8 cellular contexts compared by ENCODE assay signal in the genomic region with DNA sequence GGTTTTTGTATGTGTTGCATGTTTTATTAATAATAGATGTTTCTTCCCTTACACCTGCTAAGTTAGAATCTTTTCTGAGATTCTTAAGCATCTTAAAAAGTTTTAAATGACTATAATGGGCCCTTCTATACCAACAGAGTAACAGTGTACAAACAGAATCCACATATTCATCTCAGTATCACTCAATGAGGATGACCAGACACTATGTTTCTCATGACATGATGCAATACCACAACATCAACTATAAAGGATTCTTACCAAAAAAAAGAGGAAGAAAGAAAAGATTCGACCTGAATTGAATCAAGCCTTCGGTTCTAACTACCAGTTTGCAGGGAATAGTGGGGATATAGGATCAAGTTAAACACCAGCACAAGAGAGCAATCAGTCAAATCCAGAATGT. TPM values are rescaled to one million over a fixed set of nuclear protein-coding genes. Genes with fewer than 3 reads are reported as not detected.
DNase-seq lines count a peak whose midpoint lies in the region; ATAC-seq lines count a peak whose summit lies in the region.
"Had no signal": no experiment of that assay in that cellular context is flagged by ENCODE, and none has a peak within 500 bp of the region (broad histone marks: within the 10 kb centered on the region; RNA-seq: fewer than 3 reads in every experiment).

No MANE protein-coding gene starts in this region.

- peaks cover 14% of the 10 kb centered on the region for H3K4me1 Mint-ChIP-seq in activated naive CD8-positive, alpha-beta T cell treated with anti-CD3 and anti-CD28 coated beads, Interleukin-2, amount 10 ng/mL, durations not matched to agents 7 days and 5 days
- peaks cover 51% of the 10 kb centered on the region for H3K4me1 Mint-ChIP-seq in stimulated activated effector memory CD8-positive, alpha-beta T cell treated with anti-CD3 and anti-CD28 coated beads, Interleukin-12 subunit alpha, Interleukin-12 subunit beta, amount 100 ng/mL, for 72 hours

- H3K27ac Mint-ChIP-seq in activated naive CD8-positive, alpha-beta T cell treated with anti-CD3 and anti-CD28 coated beads, Interleukin-2, amount 10 ng/mL, durations not matched to agents 7 days and 5 days: peak overlapping the region; percentile 11
- H3K27ac Mint-ChIP-seq in stimulated activated effector memory CD8-positive, alpha-beta T cell treated with anti-CD3 and anti-CD28 coated beads, Interleukin-12 subunit alpha, Interleukin-12 subunit beta, amount 100 ng/mL, for 72 hours: peak overlapping the region; percentile 7

- H3K36me3 ChIP-seq in neuronal stem cell (replicated peaks in 1 of 2; ENCODE audit: control insufficient read depth in 2 of 2, insufficient read depth in 2 of 2, low read length in 2 of 2) (peaks cover 0 to 16% of the 10 kb centered on the region in 2 donors), HAP-1 (replicated peaks) (peaks cover 6% of the 10 kb centered on the region; the same call in 1 of the 2 replicates)

- no peaks in the 10 kb centered on the region for H3K9me3 Mint-ChIP-seq in activated naive CD8-positive, alpha-beta T cell treated with anti-CD3 and anti-CD28 coated beads, Interleukin-2, amount 10 ng/mL, durations not matched to agents 7 days and 5 days
- H3K9me3 Mint-ChIP-seq in stimulated activated effector memory CD8-positive, alpha-beta T cell treated with anti-CD3 and anti-CD28 coated beads, Interleukin-12 subunit alpha, Interleukin-12 subunit beta, amount 100 ng/mL, for 72 hours: no peaks in the 10 kb centered on the region

- no peak overlapping the region for H3K4ac ChIP-seq in neuronal stem cell (ENCODE audit: low read length)

- no peak overlapping the region for H3K4me3 Mint-ChIP-seq in activated naive CD8-positive, alpha-beta T cell treated with anti-CD3 and anti-CD28 coated beads, Interleukin-2, amount 10 ng/mL, durations not matched to agents 7 days and 5 days
- no peak overlapping the region for H3K4me3 Mint-ChIP-seq in stimulated activated effector memory CD8-positive, alpha-beta T cell treated with anti-CD3 and anti-CD28 coated beads, Interleukin-12 subunit alpha, Interleukin-12 subunit beta, amount 100 ng/mL, for 72 hours

- no peak overlapping the region for H2BK5ac ChIP-seq in neuronal stem cell (ENCODE audit: low read length)

- no peak overlapping the region for H3K18ac ChIP-seq in neuronal stem cell (ENCODE audit: low read length)

- H3K4me2 ChIP-seq in neuronal stem cell (ENCODE audit: insufficient read depth, low read length, poor library complexity, severe bottlenecking): no peak overlapping the region

- no peak overlapping the region for H2BK120ac ChIP-seq in neuronal stem cell (ENCODE audit: low read depth, low read length)

- H3K14ac ChIP-seq in neuronal stem cell (ENCODE audit: low read length): no peak overlapping the region

- H4K91ac ChIP-seq in neuronal stem cell (ENCODE audit: low read depth, low read length, poor library complexity): no peak overlapping the region

- H3K79me1 ChIP-seq in neuronal stem cell (ENCODE audit: low read depth, low read length): no peaks in the 10 kb centered on the region

- no peak overlapping the region for H2BK15ac ChIP-seq in neuronal stem cell (ENCODE audit: low read length)

- H3K23ac ChIP-seq in neuronal stem cell (ENCODE audit: low read depth, low read length, poor library complexity): no peak overlapping the region

- H3K4me3 ChIP-seq in neuronal stem cell (ENCODE audit: low read length in 2 of 2): no peak overlapping the region
- H3K4me3 ChIP-seq in HAP-1: no peak overlapping the region

- H3K27ac ChIP-seq in neuronal stem cell (replicated peaks; ENCODE audit: low read length): no peak overlapping the region

- ATAC-seq in GM19395 (IDR thresholded peaks at IDR 0.05; ENCODE audit: unreplicated experiment): peak; percentile 91
- ATAC-seq in HG03342 (IDR thresholded peaks at IDR 0.05; ENCODE audit: unreplicated experiment): peak; percentile 85
- no peak for ATAC-seq in activated naive CD8-positive, alpha-beta T cell treated with anti-CD3 and anti-CD28 coated beads, Interleukin-2, amount 10 ng/mL, durations not matched to agents 7 days and 5 days (ENCODE audit: low read depth)
- ATAC-seq in stimulated activated effector memory CD8-positive, alpha-beta T cell treated with anti-CD3 and anti-CD28 coated beads, Interleukin-12 subunit alpha, Interleukin-12 subunit beta, amount 100 ng/mL, for 72 hours: peak; percentile 86

- no CpG with 5 or more reads among the region's 2 CpGs for WGBS in neuronal stem cell (ENCODE audit: extremely low coverage in 2 of 2, insufficient read length in 2 of 2, insufficient replicate concordance in 1 of 2), 2 donors

- no peak overlapping the region for H2AFZ ChIP-seq in neuronal stem cell (ENCODE audit: low read length)

- no peak for DNase-seq in activated naive CD8-positive, alpha-beta T cell treated with anti-CD3 and anti-CD28 coated beads, Interleukin-2, amount 10 ng/mL, durations not matched to agents 7 days and 5 days
- no peak for DNase-seq in stimulated activated effector memory CD8-positive, alpha-beta T cell treated with anti-CD3 and anti-CD28 coated beads, Interleukin-12 subunit alpha, Interleukin-12 subunit beta, amount 100 ng/mL, for 72 hours (ENCODE audit: low spot score in 2 of 2)
- DNase-seq in neuronal stem cell (ENCODE audit: low spot score) (no peak), HAP-1 (ENCODE audit: low spot score in 2 of 2) (no peak), NCI-H2227 (lab: John Stamatoyannopoulos, UW; ENCODE audit: unreplicated experiment) (no peak)

- H3K9ac ChIP-seq in neuronal stem cell (ENCODE audit: low read depth, low read length, poor library complexity): no peak overlapping the region

- H4K8ac ChIP-seq in neuronal stem cell (ENCODE audit: low read depth, low read length): no peak overlapping the region

- H3K9me3 ChIP-seq in neuronal stem cell (replicated peaks in 1 of 2; ENCODE audit: control insufficient read depth in 2 of 2, insufficient read depth in 1 of 2, low read depth in 1 of 2, low read length in 2 of 2) (no peaks in the 10 kb centered on the region), HAP-1 (no peaks in the 10 kb centered on the region)

- H2AK5ac ChIP-seq in neuronal stem cell (ENCODE audit: low read depth, low read length): no peak overlapping the region

- no peaks in the 10 kb centered on the region for H3K27me3 Mint-ChIP-seq in activated naive CD8-positive, alpha-beta T cell treated with anti-CD3 and anti-CD28 coated beads, Interleukin-2, amount 10 ng/mL, durations not matched to agents 7 days and 5 days

- POLR2A ChIA-PET in activated naive CD8-positive, alpha-beta T cell treated with anti-CD3 and anti-CD28 coated beads, Interleukin-2, amount 10 ng/mL, durations not matched to agents 7 days and 5 days (lab: Charles Lee): no interaction called here

- H3K27me3 ChIP-seq in neuronal stem cell (ENCODE audit: control insufficient read depth in 3 of 3, insufficient read depth in 3 of 3, low read depth in 1 of 3, low read length in 3 of 3) (no peaks in the 10 kb centered on the region), HAP-1 (ENCODE audit: low read depth) (no peaks in the 10 kb centered on the region)

- peaks cover 28% of the 10 kb centered on the region for H3K36me3 Mint-ChIP-seq in activated naive CD8-positive, alpha-beta T cell treated with anti-CD3 and anti-CD28 coated beads, Interleukin-2, amount 10 ng/mL, durations not matched to agents 7 days and 5 days
- peaks cover 46% of the 10 kb centered on the region for H3K36me3 Mint-ChIP-seq in stimulated activated effector memory CD8-positive, alpha-beta T cell treated with anti-CD3 and anti-CD28 coated beads, Interleukin-12 subunit alpha, Interleukin-12 subunit beta, amount 100 ng/mL, for 72 hours

- in situ Hi-C loops in HAP-1 (cut with MboI; ENCODE audit: low sequenced_read_pairs): no loop called here

- H2BK12ac ChIP-seq in neuronal stem cell (ENCODE audit: low read length): no peak overlapping the region

- H3K4me1 ChIP-seq in neuronal stem cell (ENCODE audit: control insufficient read depth in 2 of 2, insufficient read depth in 1 of 2, low read depth in 1 of 2, low read length in 2 of 2) (peaks cover 0 to 4% of the 10 kb centered on the region in 2 donors), HAP-1 (no peaks in the 10 kb centered on the region)

RNA-seq across cellular contexts. Expression of gene INTS6, which starts 56.5 kb away (rescaled TPM):
- total RNA-seq in activated naive CD8-positive, alpha-beta T cell treated with anti-CD3 and anti-CD28 coated beads, Interleukin-2, amount 10 ng/mL, durations not matched to agents 7 days and 5 days: 10 to 100 TPM; 45.5 to 49.7 TPM
- polyA plus RNA-seq in neuronal stem cell (2013, experiment 1 of 2): 14.2 TPM
- polyA plus RNA-seq in neuronal stem cell (2013, experiment 2 of 2): 13.5 TPM

RNA-seq across cellular contexts. Expression of gene SERPINE3, which starts 56.9 kb away (rescaled TPM):
- total RNA-seq in activated naive CD8-positive, alpha-beta T cell treated with anti-CD3 and anti-CD28 coated beads, Interleukin-2, amount 10 ng/mL, durations not matched to agents 7 days and 5 days: not detected
- polyA plus RNA-seq in neuronal stem cell (2013, experiment 1 of 2): 0.22 TPM
- 0.12 TPM for polyA plus RNA-seq in neuronal stem cell (2013, experiment 2 of 2)
- total RNA-seq: activated CD8-positive, alpha-beta memory T cell treated with anti-CD3 and anti-CD28 coated beads for 36 hours had no signal
